Comparison of ENCODE assay signal across 1 cellular context in the genomic region with DNA sequence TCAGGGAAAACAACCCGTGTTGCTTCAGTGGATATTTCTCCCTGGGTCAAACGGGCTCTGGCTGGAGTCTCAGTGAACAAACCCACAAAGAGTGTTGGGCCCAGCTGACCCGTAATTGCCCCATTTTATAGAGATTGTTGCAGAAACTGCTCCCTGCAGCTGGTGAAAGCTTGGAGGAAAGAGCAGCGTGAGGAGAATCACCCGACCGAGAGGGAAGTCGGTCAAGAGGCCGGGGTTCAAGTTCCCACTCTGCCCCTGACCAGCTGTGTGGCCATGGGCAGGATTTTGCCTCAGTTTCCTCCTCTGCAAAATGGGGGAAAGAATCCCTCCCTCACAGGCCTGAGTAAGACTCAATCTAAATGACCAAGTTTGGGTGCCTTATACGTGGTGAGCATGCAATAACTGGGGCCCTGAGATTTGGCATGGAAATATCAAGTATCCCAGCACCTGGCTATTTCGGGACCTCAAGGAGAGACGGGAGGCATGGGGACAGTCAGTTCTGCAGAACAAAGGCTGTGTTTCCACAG.
TF ChIP-seq lines count a peak whose summit lies in the region.

No MANE protein-coding gene starts in this region.

TF ChIP-seq in K562, 482 proteins besides CTCF, POLR2A, EP300 and RAD21:
- no peak for TF ChIP-seq E2F3 (CRISPR knock-in tag; IDR thresholded peaks at IDR 0.05)
- TF ChIP-seq SETDB1 (IDR thresholded peaks at IDR 0.05; ENCODE audit: low read length): no peak
- TF ChIP-seq, protein P1, sequence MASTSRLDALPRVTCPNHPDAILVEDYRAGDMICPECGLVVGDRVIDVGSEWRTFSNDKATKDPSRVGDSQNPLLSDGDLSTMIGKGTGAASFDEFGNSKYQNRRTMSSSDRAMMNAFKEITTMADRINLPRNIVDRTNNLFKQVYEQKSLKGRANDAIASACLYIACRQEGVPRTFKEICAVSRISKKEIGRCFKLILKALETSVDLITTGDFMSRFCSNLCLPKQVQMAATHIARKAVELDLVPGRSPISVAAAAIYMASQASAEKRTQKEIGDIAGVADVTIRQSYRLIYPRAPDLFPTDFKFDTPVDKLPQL (IDR thresholded peaks at IDR 0.05; ENCODE audit: extremely low read depth, insufficient read length): no peak
- TF ChIP-seq, protein P2, sequence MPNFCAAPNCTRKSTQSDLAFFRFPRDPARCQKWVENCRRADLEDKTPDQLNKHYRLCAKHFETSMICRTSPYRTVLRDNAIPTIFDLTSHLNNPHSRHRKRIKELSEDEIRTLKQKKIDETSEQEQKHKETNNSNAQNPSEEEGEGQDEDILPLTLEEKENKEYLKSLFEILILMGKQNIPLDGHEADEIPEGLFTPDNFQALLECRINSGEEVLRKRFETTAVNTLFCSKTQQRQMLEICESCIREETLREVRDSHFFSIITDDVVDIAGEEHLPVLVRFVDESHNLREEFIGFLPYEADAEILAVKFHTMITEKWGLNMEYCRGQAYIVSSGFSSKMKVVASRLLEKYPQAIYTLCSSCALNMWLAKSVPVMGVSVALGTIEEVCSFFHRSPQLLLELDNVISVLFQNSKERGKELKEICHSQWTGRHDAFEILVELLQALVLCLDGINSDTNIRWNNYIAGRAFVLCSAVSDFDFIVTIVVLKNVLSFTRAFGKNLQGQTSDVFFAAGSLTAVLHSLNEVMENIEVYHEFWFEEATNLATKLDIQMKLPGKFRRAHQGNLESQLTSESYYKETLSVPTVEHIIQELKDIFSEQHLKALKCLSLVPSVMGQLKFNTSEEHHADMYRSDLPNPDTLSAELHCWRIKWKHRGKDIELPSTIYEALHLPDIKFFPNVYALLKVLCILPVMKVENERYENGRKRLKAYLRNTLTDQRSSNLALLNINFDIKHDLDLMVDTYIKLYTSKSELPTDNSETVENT (CRISPR knock-in tag; IDR thresholded peaks at IDR 0.05): no peak
- TF ChIP-seq RBM14 (IDR thresholded peaks at IDR 0.05; ENCODE audit: borderline replicate concordance, insufficient read depth, low read depth, low read length): no peak
- no peak for TF ChIP-seq RFX5 (IDR thresholded peaks at IDR 0.05; ENCODE audit: low read depth, low read length)
- TF ChIP-seq U2AF2 (optimal IDR thresholded peaks at IDR 0.05; ENCODE audit: low read depth, low read length): no peak
- TF ChIP-seq, protein P3, sequence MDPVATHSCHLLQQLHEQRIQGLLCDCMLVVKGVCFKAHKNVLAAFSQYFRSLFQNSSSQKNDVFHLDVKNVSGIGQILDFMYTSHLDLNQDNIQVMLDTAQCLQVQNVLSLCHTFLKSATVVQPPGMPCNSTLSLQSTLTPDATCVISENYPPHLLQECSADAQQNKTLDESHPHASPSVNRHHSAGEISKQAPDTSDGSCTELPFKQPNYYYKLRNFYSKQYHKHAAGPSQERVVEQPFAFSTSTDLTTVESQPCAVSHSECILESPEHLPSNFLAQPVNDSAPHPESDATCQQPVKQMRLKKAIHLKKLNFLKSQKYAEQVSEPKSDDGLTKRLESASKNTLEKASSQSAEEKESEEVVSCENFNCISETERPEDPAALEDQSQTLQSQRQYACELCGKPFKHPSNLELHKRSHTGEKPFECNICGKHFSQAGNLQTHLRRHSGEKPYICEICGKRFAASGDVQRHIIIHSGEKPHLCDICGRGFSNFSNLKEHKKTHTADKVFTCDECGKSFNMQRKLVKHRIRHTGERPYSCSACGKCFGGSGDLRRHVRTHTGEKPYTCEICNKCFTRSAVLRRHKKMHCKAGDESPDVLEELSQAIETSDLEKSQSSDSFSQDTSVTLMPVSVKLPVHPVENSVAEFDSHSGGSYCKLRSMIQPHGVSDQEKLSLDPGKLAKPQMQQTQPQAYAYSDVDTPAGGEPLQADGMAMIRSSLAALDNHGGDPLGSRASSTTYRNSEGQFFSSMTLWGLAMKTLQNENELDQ (CRISPR knock-in tag; IDR thresholded peaks at IDR 0.05; ENCODE audit: borderline replicate concordance): no peak
- no peak for TF ChIP-seq ZNF24 (IDR thresholded peaks at IDR 0.05)
- no peak for TF ChIP-seq ZNF707 (CRISPR knock-in tag; conservative IDR thresholded peaks at IDR 0.05)
- TF ChIP-seq ELF2 (CRISPR knock-in tag; IDR thresholded peaks at IDR 0.05): no peak
- TF ChIP-seq SIX5 (IDR thresholded peaks at IDR 0.05; ENCODE audit: borderline replicate concordance in 1 of 2, insufficient read depth in 1 of 2, low read depth in 1 of 2, low read length in 2 of 2): no peak
